ENCODE assay signal across 1 cellular context in the genomic region with DNA sequence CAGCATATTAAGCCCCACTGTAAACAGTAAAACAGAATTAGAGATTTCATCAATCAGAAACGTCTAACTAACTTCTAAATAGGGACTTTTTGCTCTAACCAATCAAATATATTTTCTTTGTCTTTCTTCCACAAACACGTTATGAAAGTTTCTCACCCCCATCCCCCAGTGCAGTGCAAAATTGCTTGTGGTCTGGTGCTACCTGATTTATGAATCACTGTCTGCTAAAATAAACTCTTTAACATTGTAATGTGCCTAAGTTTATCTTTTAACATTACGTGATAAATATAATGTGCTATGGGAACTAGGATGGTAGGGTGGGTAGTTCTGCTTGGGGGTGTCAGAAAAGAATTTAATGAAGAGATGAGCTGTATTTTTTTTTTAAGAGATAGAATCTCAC.
TF ChIP-seq lines count a peak whose summit lies in the region.

No MANE protein-coding gene starts in this region.

TF ChIP-seq in GM12878, 131 proteins besides CTCF, POLR2A, EP300 and RAD21 (continued from another document):
- TF ChIP-seq MTA2 (IDR thresholded peaks at IDR 0.05; ENCODE audit: low read depth) (0 out of 2 replicates have a peak, but pooled peaks have one; percentile 40), BCL11A (IDR thresholded peaks at IDR 0.05; ENCODE audit: low read depth, low read length) (0 out of 2 replicates have a peak, but pooled peaks have one; percentile 26), ATF7 (IDR thresholded peaks at IDR 0.05; ENCODE audit: low read depth) (0 out of 2 replicates have a peak, but pooled peaks have one; percentile 30), HDGF (IDR thresholded peaks at IDR 0.05) (no peak), MEF2A (IDR thresholded peaks at IDR 0.05; ENCODE audit: insufficient read depth, low read depth, low read length) (peak; percentile 59; the same call in 1 of the 2 replicates)
TF ChIP-seq in GM12878: peak in this region for 6.
